Comparison of ENCODE assay signal across 9 cellular contexts in the genomic region with DNA sequence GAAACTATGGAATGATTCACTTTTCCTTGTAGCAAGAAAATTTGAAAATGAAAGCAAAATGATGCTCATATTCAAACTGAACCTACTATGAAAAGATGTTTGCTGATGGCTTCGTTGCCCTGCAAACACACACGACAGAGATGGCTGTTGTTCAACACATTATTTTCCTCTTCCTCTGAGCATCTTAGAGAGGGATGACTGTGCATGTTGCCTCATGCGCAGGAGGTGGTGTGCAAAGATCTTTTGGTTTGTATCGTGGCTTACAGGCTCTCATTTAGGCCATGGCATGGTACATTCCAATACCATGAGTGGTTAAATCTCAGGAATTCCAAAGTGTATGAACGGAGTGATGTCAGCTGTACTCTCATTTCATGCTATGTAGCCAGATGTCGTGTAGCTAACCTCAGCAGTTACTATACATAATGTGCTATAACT.
A peak's percentile ranks its signal among the peaks of the same experiment; 100 is the strongest.
DNase-seq lines count a peak whose midpoint lies in the region; ATAC-seq, FAIRE-seq and TF ChIP-seq lines count a peak whose summit lies in the region.
"Had no signal": no experiment of that assay in that cellular context is flagged by ENCODE, and none has a peak within 500 bp of the region (broad histone marks: within the 10 kb centered on the region; RNA-seq: fewer than 3 reads in every experiment).

No MANE protein-coding gene starts in this region.

- H2BK15ac ChIP-seq in neuronal stem cell (ENCODE audit: low read length) = no peak overlapping the region

- no peaks in the 10 kb centered on the region for H3K27me3 ChIP-seq in endothelial cell of umbilical vein (ENCODE audit: control insufficient read depth in 2 of 2, insufficient read depth in 2 of 2, low read length in 2 of 2)
- H3K27me3 ChIP-seq in neuronal stem cell (ENCODE audit: control insufficient read depth in 3 of 3, insufficient read depth in 3 of 3, low read depth in 1 of 3, low read length in 3 of 3) = no peaks in the 10 kb centered on the region

- no peak overlapping the region for H3K23ac ChIP-seq in neuronal stem cell (ENCODE audit: low read depth, low read length, poor library complexity)

- no peak overlapping the region for H3K4ac ChIP-seq in neuronal stem cell (ENCODE audit: low read length)

- H3K27ac ChIP-seq in endothelial cell of umbilical vein (ENCODE audit: insufficient read depth, low read depth, low read length) (peak overlapping the region; percentile 64), neuronal stem cell (replicated peaks; ENCODE audit: low read length) (no peak overlapping the region)

- no peak overlapping the region for H4K8ac ChIP-seq in neuronal stem cell (ENCODE audit: low read depth, low read length)

- peak overlapping the region; percentile 67 for H3K4me2 ChIP-seq in endothelial cell of umbilical vein (ENCODE audit: insufficient read depth, low read length)
- no peak overlapping the region for H3K4me2 ChIP-seq in neuronal stem cell (ENCODE audit: insufficient read depth, low read length, poor library complexity, severe bottlenecking)

- no CpG with 5 or more reads among the region's 6 CpGs for WGBS in neuronal stem cell (ENCODE audit: extremely low coverage in 2 of 2, insufficient read length in 2 of 2, insufficient replicate concordance in 1 of 2), 2 donors

- H3K4me3 ChIP-seq in endothelial cell of umbilical vein (replicated peaks in 1 of 3; ENCODE audit: insufficient read depth in 1 of 3, low read depth in 1 of 3, low read length in 3 of 3) = peak overlapping the region in 2 of 3 experiments; percentile 20 to 24
- no peak overlapping the region for H3K4me3 ChIP-seq in neuronal stem cell (ENCODE audit: low read length in 2 of 2)

- H2AK5ac ChIP-seq in neuronal stem cell (ENCODE audit: low read depth, low read length) = no peak overlapping the region

- H3K79me2 ChIP-seq in endothelial cell of umbilical vein (ENCODE audit: control insufficient read depth, insufficient read depth, low read length) = peaks cover 11% of the 10 kb centered on the region

- POLR2A ChIA-PET in endothelial cell of umbilical vein (lab: Charles Lee) = interaction anchor here (0.8 kb wide), 1 partner anchor 24 kb away, joined by 3 read pairs; no protein-coding TSS in a partner anchor

- H2BK120ac ChIP-seq in neuronal stem cell (ENCODE audit: low read depth, low read length) = no peak overlapping the region

- no peak overlapping the region for H3K18ac ChIP-seq in neuronal stem cell (ENCODE audit: low read length)

- no peaks in the 10 kb centered on the region for H3K9me1 ChIP-seq in endothelial cell of umbilical vein (replicated peaks; ENCODE audit: control insufficient read depth, extremely low read depth, insufficient read depth, low read length)

- DNase-seq in activated naive CD4-positive, alpha-beta T cell treated with Interleukin-2 at 50 U/mL for 16 hours = peak; percentile 67
- DNase-seq in activated naive CD4-positive, alpha-beta T cell (lab: John Stamatoyannopoulos, UW) = no peak
- DNase-seq in SW 1271 (lab: John Stamatoyannopoulos, UW) (peak; percentile 96 to 98), endothelial cell of umbilical vein (ENCODE audit: low read depth, low spot score) (peak; percentile 94), sciatic nerve (ENCODE audit: low spot score) (no peak), neuronal stem cell (ENCODE audit: low spot score) (no peak)

- TF ChIP-seq CTCF in endothelial cell of umbilical vein (IDR thresholded peaks at IDR 0.05; ENCODE audit: extremely low read depth in 1 of 2, insufficient read depth in 1 of 2, low read depth in 1 of 2, low read length in 2 of 2) = no peak

- peak; percentile 88 for FAIRE-seq in endothelial cell of umbilical vein (lab: Jason Lieb, UNC)
- FAIRE-seq: colon had no signal

- intact Hi-C loops in endothelial cell of umbilical vein (cut with micrococcal nuclease) (loop anchor here (1.0 kb wide), 4 partner anchors 8 to 192 kb away; no protein-coding TSS in a partner anchor), sciatic nerve (cut with DNase I) (no loop called here)

- H2AFZ ChIP-seq in endothelial cell of umbilical vein (ENCODE audit: low read depth, low read length) (no peak overlapping the region), neuronal stem cell (ENCODE audit: low read length) (no peak overlapping the region)

- no peak overlapping the region for H4K91ac ChIP-seq in neuronal stem cell (ENCODE audit: low read depth, low read length, poor library complexity)

- peak; percentile 48 for TF ChIP-seq POLR2A in endothelial cell of umbilical vein (IDR thresholded peaks at IDR 0.05; ENCODE audit: low read depth, low read length)

- CTCF ChIA-PET in endothelial cell of umbilical vein (lab: Charles Lee) = interaction anchor here (1.0 to 2.2 kb wide), 6 partner anchors 29 to 177 kb away, joined by 3 to 9 read pairs (median 4); a partner anchor contains a TSS

- peak overlapping the region; percentile 84 for H3K9ac ChIP-seq in endothelial cell of umbilical vein (replicated peaks; ENCODE audit: extremely low read depth, insufficient read depth, low read length)
- no peak overlapping the region for H3K9ac ChIP-seq in neuronal stem cell (ENCODE audit: low read depth, low read length, poor library complexity)

- no peaks in the 10 kb centered on the region for H3K9me3 ChIP-seq in endothelial cell of umbilical vein (replicated peaks; ENCODE audit: control insufficient read depth, insufficient read depth, low read length)
- H3K9me3 ChIP-seq in neuronal stem cell (replicated peaks in 1 of 2; ENCODE audit: control insufficient read depth in 2 of 2, insufficient read depth in 1 of 2, low read depth in 1 of 2, low read length in 2 of 2) = no peaks in the 10 kb centered on the region

- BruUV-seq in endothelial cell of umbilical vein (replicated peaks; lab: Mats Ljungman, UMichigan) = no TSS peak

- ATAC-seq in sciatic nerve (peak; percentile 58), GM21526 (IDR thresholded peaks at IDR 0.05; ENCODE audit: low FRiP score, unreplicated experiment) (no peak), HG03097 (IDR thresholded peaks at IDR 0.05; ENCODE audit: low FRiP score, unreplicated experiment) (no peak)

- H3K4me1 ChIP-seq in endothelial cell of umbilical vein (ENCODE audit: control insufficient read depth, extremely low read depth, insufficient read depth, low read length) (peaks cover 44% of the 10 kb centered on the region), neuronal stem cell (ENCODE audit: control insufficient read depth in 2 of 2, insufficient read depth in 1 of 2, low read depth in 1 of 2, low read length in 2 of 2) (peaks cover 14 to 31% of the 10 kb centered on the region in 2 donors)

- H3K36me3 ChIP-seq in endothelial cell of umbilical vein (ENCODE audit: control insufficient read depth in 2 of 2, extremely low read depth in 1 of 2, insufficient read depth in 2 of 2, low read length in 2 of 2) = no peaks in the 10 kb centered on the region
- H3K36me3 ChIP-seq in neuronal stem cell (replicated peaks in 1 of 2; ENCODE audit: control insufficient read depth in 2 of 2, insufficient read depth in 2 of 2, low read length in 2 of 2) = no peaks in the 10 kb centered on the region

- dilution Hi-C loops in endothelial cell of umbilical vein (cut with MboI; ENCODE audit: extremely low pct_ligation_motif_present, low sequenced_read_pairs) = no loop called here

- H3K14ac ChIP-seq in neuronal stem cell (ENCODE audit: low read length) = no peak overlapping the region

- H2BK12ac ChIP-seq in neuronal stem cell (ENCODE audit: low read length) = no peak overlapping the region

- no peaks in the 10 kb centered on the region for H3K79me1 ChIP-seq in neuronal stem cell (ENCODE audit: low read depth, low read length)

- H2BK5ac ChIP-seq in neuronal stem cell (ENCODE audit: low read length) = no peak overlapping the region

- no peaks in the 10 kb centered on the region for H4K20me1 ChIP-seq in endothelial cell of umbilical vein (replicated peaks; ENCODE audit: control insufficient read depth, extremely low read depth, insufficient read depth, low read length)

TF ChIP-seq in endothelial cell of umbilical vein, 7 proteins besides CTCF, POLR2A, EP300 and RAD21:
- TF ChIP-seq POLR2AphosphoS5 (IDR thresholded peaks at IDR 0.05; ENCODE audit: insufficient read depth, low read depth, low read length) = peak; percentile 44
- TF ChIP-seq FOS (IDR thresholded peaks at IDR 0.05; ENCODE audit: borderline replicate concordance, insufficient read depth, low read length) = peak; percentile 91
- no peak for TF ChIP-seq EZH2 (IDR thresholded peaks at IDR 0.05; ENCODE audit: borderline replicate concordance, low read depth, low read length, severe bottlenecking)
- TF ChIP-seq MYC (IDR thresholded peaks at IDR 0.05; ENCODE audit: low read depth, low read length) = peak; percentile 45
- TF ChIP-seq, protein P1, sequence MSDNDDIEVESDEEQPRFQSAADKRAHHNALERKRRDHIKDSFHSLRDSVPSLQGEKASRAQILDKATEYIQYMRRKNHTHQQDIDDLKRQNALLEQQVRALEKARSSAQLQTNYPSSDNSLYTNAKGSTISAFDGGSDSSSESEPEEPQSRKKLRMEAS (IDR thresholded peaks at IDR 0.05; ENCODE audit: insufficient read depth, insufficient read length) = peak; percentile 74
- peak; percentile 94 for TF ChIP-seq JUN (IDR thresholded peaks at IDR 0.05; ENCODE audit: borderline replicate concordance, insufficient read depth, insufficient read length, low read depth)
- TF ChIP-seq GATA2 (IDR thresholded peaks at IDR 0.05; ENCODE audit: insufficient read depth, insufficient read length, low read depth, low read length) = peak; percentile 46

Comparison
In these comparisons a context has a peak if more than half of its experiments do, and no peak if none do; other contexts are left out.
1. DNase-seq: peak in activated naive CD4-positive, alpha-beta T cell treated with Interleukin-2 at 50 U/mL for 16 hours (single experiment), SW 1271 (2 of 2) and endothelial cell of umbilical vein (single experiment); none in activated naive CD4-positive, alpha-beta T cell (0 of 4), sciatic nerve (single experiment) and neuronal stem cell (single experiment).
2. H3K4me3 ChIP-seq: peak in endothelial cell of umbilical vein (2 of 3); none in neuronal stem cell (0 of 2).